ENCODE assay signal across 11 cellular contexts in genomic region chr11:38043060-38043459, GRCh38.
"Had no signal": no experiment of that assay in that cellular context is flagged by ENCODE, and none has a peak within 500 bp of the region (broad histone marks: within the 10 kb centered on the region; RNA-seq: fewer than 3 reads in every experiment).

No MANE protein-coding gene starts in this region.

- H2AFZ ChIP-seq: GM23338 had no signal

- H3K4me2 ChIP-seq: GM23338, KMS-11 had no signal

- H3K4me3 ChIP-seq: GM23338 had no signal

- H3K9ac ChIP-seq: KMS-11 had no signal

- ATAC-seq: GM23338 had no signal

- DNase-seq: H9, HCEC 1CT, HFFc6, IMR-90, Karpas-422, KBM-7 had no signal

- H3K27ac ChIP-seq: HL-60, KMS-11 had no signal

- FAIRE-seq: H1, H54 had no signal
